27 cellular contexts compared by ENCODE assay signal in genomic region chr10:80272793-80273522, GRCh38. TPM values are rescaled to one million over a fixed set of nuclear protein-coding genes. Genes with fewer than 3 reads are reported as not detected.
DNase-seq lines count a peak whose midpoint lies in the region; ATAC-seq, FAIRE-seq and TF ChIP-seq lines count a peak whose summit lies in the region.
"Had no signal": no experiment of that assay in that cellular context is flagged by ENCODE, and none has a peak within 500 bp of the region (broad histone marks: within the 10 kb centered on the region; RNA-seq: fewer than 3 reads in every experiment).

No MANE protein-coding gene starts in this region.

- H3K27me3 ChIP-seq in mesenchymal stem cell (ENCODE audit: control insufficient read depth in 1 of 2, insufficient read depth in 1 of 2, low read length in 2 of 2) = peaks cover 4 to 51% of the 10 kb centered on the region in 2 experiments
- H3K27me3 ChIP-seq: testis had no signal

- H3K4me2 ChIP-seq in A549 (0 out of 3 replicates have a peak overlapping the region, but pooled peaks have one; percentile 27), mesenchymal stem cell (ENCODE audit: low read length, poor library complexity, severe bottlenecking) (no peak overlapping the region)

- WGBS in A549 (ENCODE audit: missing lambda C conversion rate) = 56% methylated on average over 7 of the region's 7 CpGs
- 78% methylated on average over 4 of the region's 7 CpGs for WGBS in mesenchymal stem cell

- H3K79me1 ChIP-seq in mesenchymal stem cell (replicated peaks; ENCODE audit: low read length, poor library complexity, severe bottlenecking) = no peaks in the 10 kb centered on the region

- H2BK120ac ChIP-seq in mesenchymal stem cell (ENCODE audit: low read depth, low read length) = no peak overlapping the region

- no peak overlapping the region for H4K91ac ChIP-seq in mesenchymal stem cell (ENCODE audit: low read length)

- CTCF ChIA-PET in A549 (lab: Yijun Ruan, JAX) = interaction anchor here (1.0 to 1.8 kb wide), 4 partner anchors 9 to 70 kb away, joined by 3 to 5 read pairs (median 4); no protein-coding TSS in a partner anchor

- no peak overlapping the region for H4K8ac ChIP-seq in mesenchymal stem cell (ENCODE audit: low read length)

- no peak overlapping the region for H2BK15ac ChIP-seq in mesenchymal stem cell (ENCODE audit: low read depth, poor library complexity, severe bottlenecking)

- H3K9me3 ChIP-seq in A549 (no peaks in the 10 kb centered on the region), mesenchymal stem cell (ENCODE audit: control insufficient read depth, low read length) (no peaks in the 10 kb centered on the region)
- H3K9me3 ChIP-seq: psoas muscle, testis had no signal

- ATAC-seq in A549 (peak in 1 of 2 experiments; percentile 33; a peak in 2 of 6 replicates), GM18868 (IDR thresholded peaks at IDR 0.05; ENCODE audit: unreplicated experiment) (no peak), HG03342 (IDR thresholded peaks at IDR 0.05; ENCODE audit: unreplicated experiment) (no peak)
- ATAC-seq: PC-3, psoas muscle had no signal

- no peak for FAIRE-seq in A549 (lab: Jason Lieb, UNC)
- FAIRE-seq: endometrium, keratinocyte had no signal

- H3K36me3 ChIP-seq in mesenchymal stem cell (ENCODE audit: control insufficient read depth in 1 of 2, insufficient read depth in 2 of 2, low read depth in 1 of 2, low read length in 2 of 2) = no peaks in the 10 kb centered on the region

- no peak overlapping the region for H2BK12ac ChIP-seq in mesenchymal stem cell (ENCODE audit: low read length in 2 of 2)

- peak overlapping the region; percentile 14 for H2AFZ ChIP-seq in mesenchymal stem cell (ENCODE audit: low read depth, low read length)

- no peak for TF ChIP-seq RAD21 in A549 (conservative IDR thresholded peaks at IDR 0.05 in 1 of 2, IDR thresholded peaks at IDR 0.05 in 1 of 2)

- POLR2A ChIA-PET in A549 (lab: Yijun Ruan, JAX) = no interaction called here

- TF ChIP-seq EP300 in A549 (IDR thresholded peaks at IDR 0.05) = no peak

- no peak overlapping the region for H2AK5ac ChIP-seq in mesenchymal stem cell (ENCODE audit: low read length, severe bottlenecking)

- no peak overlapping the region for H2BK5ac ChIP-seq in mesenchymal stem cell (ENCODE audit: low read depth, low read length, poor library complexity, severe bottlenecking)

- no peak overlapping the region for H3K18ac ChIP-seq in mesenchymal stem cell (ENCODE audit: low read depth in 1 of 2, low read length in 2 of 2)

- H3K4me1 ChIP-seq in A549 = peaks cover 10% of the 10 kb centered on the region; the same call in 2 of the 3 replicates
- no peaks in the 10 kb centered on the region for H3K4me1 ChIP-seq in mesenchymal stem cell (ENCODE audit: control insufficient read depth, insufficient read depth, low read depth, low read length)
- H3K4me1 ChIP-seq: psoas muscle had no signal

- TF ChIP-seq CTCF in A549 (IDR thresholded peaks at IDR 0.05) = no peak
- TF ChIP-seq CTCF in cardiac fibroblast (IDR thresholded peaks at IDR 0.05; ENCODE audit: low read depth, low read length) = no peak

- no peak overlapping the region for H3K9ac ChIP-seq in mesenchymal stem cell (ENCODE audit: low read length)

- H3K27ac ChIP-seq in A549 = peak overlapping the region; percentile 24 to 72
- no peak overlapping the region for H3K27ac ChIP-seq in mesenchymal stem cell (ENCODE audit: low read length, poor library complexity, severe bottlenecking)
- H3K27ac ChIP-seq: psoas muscle, testis had no signal

- H3K4ac ChIP-seq in mesenchymal stem cell (ENCODE audit: low read depth in 1 of 2, low read length in 2 of 2) = no peak overlapping the region

- DNase-seq in A549 (ENCODE audit: low read depth in 1 of 2, low spot score in 1 of 2) = peak in 1 of 2 experiments; percentile 48
- DNase-seq in HK-2 (ENCODE audit: unreplicated experiment) = peak; percentile 17
- DNase-seq in cardiac fibroblast (ENCODE audit: low read depth in 2 of 2) = peak; percentile 3 to 8
- DNase-seq in mesenchymal stem cell = peak; percentile 7
- no peak for DNase-seq in effector CD4-positive, alpha-beta T cell
- no peak for DNase-seq in DMS114 treated with DMSO at 0.1 percent for 48 hours (lab: John Stamatoyannopoulos, UW; ENCODE audit: unreplicated experiment)
- DNase-seq: ACHN; activated CD4-positive, alpha-beta T cell treated with anti-CD3 and anti-CD28 coated beads, Interleukin-2, amount 10 ng/mL, durations not matched to agents 7 days and 5 days; activated CD8-positive, alpha-beta memory T cell treated with anti-CD3 and anti-CD28 coated beads, Interleukin-2, amount 50 U/mL, for 4 hours; activated gamma-delta T cell; amniotic stem cell; CD4-positive, CD25-positive, alpha-beta regulatory T cell; cerebellar nuclear complex; DND-41; hippocampal formation; mammary epithelial cell; NCI-H1436 treated with DMSO at 0.1 percent for 48 hours; NCI-H526 treated with DMSO at 0.1 percent for 48 hours; nephron progenitor cell; PC-3; psoas muscle; SHP77 treated with DMSO at 0.1 percent for 48 hours; testis had no signal

- no peak overlapping the region for H3K14ac ChIP-seq in mesenchymal stem cell (ENCODE audit: low read length in 2 of 2)

- H3K4me3 ChIP-seq in A549 (no peak overlapping the region), cardiac fibroblast (replicated peaks in 1 of 2; ENCODE audit: low read depth in 2 of 2, low read length in 2 of 2) (no peak overlapping the region), mesenchymal stem cell (ENCODE audit: insufficient read depth in 1 of 2, low read depth in 1 of 2, low read length in 2 of 2) (no peak overlapping the region)
- H3K4me3 ChIP-seq: psoas muscle, testis had no signal

- no peak for TF ChIP-seq POLR2A in A549 (IDR thresholded peaks at IDR 0.05; ENCODE audit: low read length)

- H3K23ac ChIP-seq in mesenchymal stem cell (ENCODE audit: low read length in 2 of 2) = no peak overlapping the region

TF ChIP-seq in A549, 52 proteins besides CTCF, POLR2A, EP300 and RAD21:
- TF ChIP-seq MAFK (IDR thresholded peaks at IDR 0.05; ENCODE audit: partially characterized antibody) (peak; percentile 55), MAX (IDR thresholded peaks at IDR 0.05) (0 out of 2 replicates have a peak, but pooled peaks have one; percentile 22), NFE2L2 (conservative IDR thresholded peaks at IDR 0.05; ENCODE audit: low read length) (0 out of 2 replicates have a peak, but pooled peaks have one; percentile 19), FOSL2 (IDR thresholded peaks at IDR 0.05) (no peak), FOSL2 (CRISPR knock-in tag; IDR thresholded peaks at IDR 0.05) (no peak)

RNA-seq across cellular contexts. Expression of gene MAT1A, which starts 16.5 kb away (rescaled TPM):
- 0.13 and 0.16 TPM in 2 replicates for polyA plus RNA-seq in A549 (2011; rRNA removed)
- 0.03 TPM in 1 of 2 replicates, not detected in the other for polyA plus RNA-seq in A549 (2012; cell fraction: cytosol; rRNA removed)
- polyA plus RNA-seq in A549 (2012; cell fraction: nucleus; rRNA removed) = 0.07 and 0.09 TPM in 2 replicates
- polyA plus RNA-seq in A549 (2017; fragmentation: RNase III; extraction: RNeasy Plus Mini Kit Qiagen cat#74134 plus additional on column Dnase treatment) = 0.03 to 0.20 TPM (median 0.05 TPM) in 3 replicates
- polyA minus RNA-seq in A549 (2011; rRNA and poly(A)+ RNA removed) = 0.19 TPM in 1 of 2 replicates, not detected in the other
- 0.11 TPM for polyA plus RNA-seq in mesenchymal stem cell (2013, experiment 1 of 2)
- polyA plus RNA-seq in mesenchymal stem cell (2013, experiment 2 of 2) = 0.05 TPM
- polyA plus RNA-seq: CD4-positive, CD25-positive, alpha-beta regulatory T cell; psoas muscle had no signal

Comparison
In these comparisons a context has a peak if more than half of its experiments do, and no peak if none do; other contexts are left out.
1. DNase-seq: peak in HK-2 (single experiment), cardiac fibroblast (2 of 2) and mesenchymal stem cell (single experiment); none in effector CD4-positive, alpha-beta T cell (single experiment) and DMS114 treated with DMSO at 0.1 percent for 48 hours (single experiment).